In the genomic region with DNA sequence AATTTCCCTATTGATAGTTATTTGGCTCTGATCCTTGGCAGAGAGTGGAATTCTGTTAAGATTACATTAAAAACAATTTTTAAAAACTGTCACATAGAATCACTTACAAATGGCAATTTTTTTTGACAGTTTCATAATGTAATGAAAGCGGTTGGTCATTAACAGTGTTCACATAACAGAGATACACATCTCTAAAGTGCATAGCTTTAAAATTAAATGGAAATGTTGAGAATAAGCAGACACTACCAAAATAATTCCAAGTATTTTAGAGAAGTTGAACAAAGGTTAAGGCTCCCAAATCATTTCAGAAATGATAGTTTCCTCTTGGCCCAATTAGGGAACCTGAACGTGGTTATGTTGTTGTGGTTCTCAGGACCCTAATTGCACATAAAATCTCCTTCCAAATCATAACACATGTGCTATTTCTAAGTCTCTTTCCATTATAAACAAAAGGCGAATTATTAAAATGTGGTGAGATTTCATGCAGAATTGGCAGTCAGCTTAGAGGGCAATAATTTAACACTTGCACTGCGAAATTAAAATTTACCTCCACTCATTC, we compare ENCODE assay signal across 17 cellular contexts.
"Had no signal": no experiment of that assay in that cellular context is flagged by ENCODE, and none has a peak within 500 bp of the region (broad histone marks: within the 10 kb centered on the region; RNA-seq: fewer than 3 reads in every experiment).

No MANE protein-coding gene starts in this region.

- H3K36me3 ChIP-seq: ovary, stomach, uterus had no signal

- H3K9me3 ChIP-seq: ovary, stomach, uterus had no signal

- H3K4me3 ChIP-seq: lung, ovary, stomach, uterus had no signal

- H3K27ac Mint-ChIP-seq: activated CD8-positive, alpha-beta memory T cell treated with anti-CD3 and anti-CD28 coated beads, Interleukin-2, amount 10 ng/mL, durations not matched to agents 7 days and 5 days; activated naive CD8-positive, alpha-beta T cell treated with anti-CD3 and anti-CD28 coated beads for 36 hours; activated T-cell treated with anti-CD3 and anti-CD28 coated beads, Interleukin-2, amount 50 U/mL, for 24 hours; natural killer cell treated with Interleukin-12 subunit alpha and Interleukin-12 subunit beta and Interleukin-15 and Interleukin-18, amount 100 ng/mL, for 72 hours had no signal

- H3K27me3 ChIP-seq: ovary, stomach, uterus had no signal

- DNase-seq: activated CD4-positive, alpha-beta T cell treated with anti-CD3 and anti-CD28 coated beads, Interleukin-2, amount 50 U/mL, for 4 hours; activated CD4-positive, CD25-positive, alpha-beta regulatory T cell treated with anti-CD3 and anti-CD28 coated beads, Interleukin-2, amount 50 U/mL, for 72 hours; activated CD8-positive, alpha-beta memory T cell treated with anti-CD3 and anti-CD28 coated beads, Interleukin-2, amount 10 ng/mL, durations not matched to agents 7 days and 5 days; activated gamma-delta T cell; activated naive CD8-positive, alpha-beta T cell treated with anti-CD3 and anti-CD28 coated beads for 36 hours; activated T-cell treated with anti-CD3 and anti-CD28 coated beads, Interleukin-2, amount 50 U/mL, for 24 hours; central memory CD4-positive, alpha-beta T cell; cortex of kidney; effector memory CD4-positive, alpha-beta T cell; ovary; stimulated activated CD4-positive, alpha-beta T cell treated with anti-CD3 and anti-CD28 coated beads, Interleukin-4, amount 100 ng/mL, for 4 hours; stomach; T-helper 2 cell; uterus had no signal

- H3K36me3 Mint-ChIP-seq: activated CD8-positive, alpha-beta memory T cell treated with anti-CD3 and anti-CD28 coated beads, Interleukin-2, amount 10 ng/mL, durations not matched to agents 7 days and 5 days; activated naive CD8-positive, alpha-beta T cell treated with anti-CD3 and anti-CD28 coated beads for 36 hours; natural killer cell treated with Interleukin-12 subunit alpha and Interleukin-12 subunit beta and Interleukin-15 and Interleukin-18, amount 100 ng/mL, for 72 hours had no signal

- H3K4me3 Mint-ChIP-seq: activated CD8-positive, alpha-beta memory T cell treated with anti-CD3 and anti-CD28 coated beads, Interleukin-2, amount 10 ng/mL, durations not matched to agents 7 days and 5 days; activated naive CD8-positive, alpha-beta T cell treated with anti-CD3 and anti-CD28 coated beads for 36 hours; activated T-cell treated with anti-CD3 and anti-CD28 coated beads, Interleukin-2, amount 50 U/mL, for 24 hours; natural killer cell treated with Interleukin-12 subunit alpha and Interleukin-12 subunit beta and Interleukin-15 and Interleukin-18, amount 100 ng/mL, for 72 hours had no signal

- H3K27me3 Mint-ChIP-seq: activated CD8-positive, alpha-beta memory T cell treated with anti-CD3 and anti-CD28 coated beads, Interleukin-2, amount 10 ng/mL, durations not matched to agents 7 days and 5 days; activated naive CD8-positive, alpha-beta T cell treated with anti-CD3 and anti-CD28 coated beads for 36 hours; activated T-cell treated with anti-CD3 and anti-CD28 coated beads, Interleukin-2, amount 50 U/mL, for 24 hours; natural killer cell treated with Interleukin-12 subunit alpha and Interleukin-12 subunit beta and Interleukin-15 and Interleukin-18, amount 100 ng/mL, for 72 hours had no signal

- H3K27ac ChIP-seq: epithelial cell of prostate, ovary, stomach, uterus had no signal

- H3K4me1 Mint-ChIP-seq: activated CD8-positive, alpha-beta memory T cell treated with anti-CD3 and anti-CD28 coated beads, Interleukin-2, amount 10 ng/mL, durations not matched to agents 7 days and 5 days; activated naive CD8-positive, alpha-beta T cell treated with anti-CD3 and anti-CD28 coated beads for 36 hours had no signal

- ATAC-seq: activated CD8-positive, alpha-beta memory T cell treated with anti-CD3 and anti-CD28 coated beads, Interleukin-2, amount 10 ng/mL, durations not matched to agents 7 days and 5 days; natural killer cell treated with Interleukin-12 subunit alpha and Interleukin-12 subunit beta and Interleukin-15 and Interleukin-18, amount 100 ng/mL, for 72 hours had no signal

- H3K4me1 ChIP-seq: uterus had no signal
